Comparison of ENCODE assay signal across 22 cellular contexts in the genomic region with DNA sequence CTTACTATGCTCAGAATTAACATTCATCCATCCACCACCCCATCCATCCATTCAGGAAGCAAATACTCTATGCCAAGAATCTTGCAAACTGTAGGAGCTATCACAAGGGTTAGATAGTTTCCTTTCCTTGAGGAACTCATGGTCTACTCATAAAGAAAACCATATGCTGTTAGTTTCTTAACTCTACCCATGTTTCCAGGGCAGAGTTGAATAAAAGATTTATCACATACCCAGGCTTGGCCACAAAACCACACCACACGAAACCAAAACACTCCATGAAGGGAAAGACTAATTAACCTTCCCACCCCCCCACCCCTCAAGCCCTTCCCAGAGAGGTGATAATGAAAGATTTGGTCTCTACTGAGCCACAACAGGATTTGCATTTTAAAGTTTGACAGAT. TPM values are rescaled to one million over a fixed set of nuclear protein-coding genes. Genes with fewer than 3 reads are reported as not detected.
DNase-seq lines count a peak whose midpoint lies in the region; ATAC-seq and TF ChIP-seq lines count a peak whose summit lies in the region.
"Had no signal": no experiment of that assay in that cellular context is flagged by ENCODE, and none has a peak within 500 bp of the region (broad histone marks: within the 10 kb centered on the region; RNA-seq: fewer than 3 reads in every experiment).

No MANE protein-coding gene starts in this region.

- 0 out of 2 replicates have a peak, but pooled peaks cover 3% of the 10 kb centered on the region for H3F3A ChIP-seq in MM.1S (ENCODE audit: insufficient read depth, low read length)

- no peaks in the 10 kb centered on the region for H3K36me3 Mint-ChIP-seq in activated CD4-positive, alpha-beta memory T cell treated with anti-CD3 and anti-CD28 coated beads for 36 hours
- H3K36me3 Mint-ChIP-seq in activated CD4-positive, alpha-beta memory T cell treated with anti-CD3 and anti-CD28 coated beads, Interleukin-2, amount 10 ng/mL, durations not matched to agents 7 days and 5 days (ENCODE audit: low read depth): no peaks in the 10 kb centered on the region

- peak; percentile 39 for ATAC-seq in HG02885 (IDR thresholded peaks at IDR 0.05; ENCODE audit: poor library complexity, unreplicated experiment)
- ATAC-seq: activated T-cell treated with anti-CD3 and anti-CD28 coated beads, Interleukin-2, amount 50 U/mL, for 4 hours; HCT116; PC-3 had no signal

- no peak overlapping the region for H3K27ac ChIP-seq in MM.1S (ENCODE audit: low read length)
- H3K27ac ChIP-seq: neutrophil, uterus had no signal

- no peaks in the 10 kb centered on the region for H3K9me3 ChIP-seq in MM.1S (replicated peaks; ENCODE audit: insufficient read depth, low read length)
- H3K9me3 ChIP-seq: neutrophil, uterus had no signal

- intact Hi-C loops in activated CD4-positive, alpha-beta memory T cell treated with anti-CD3 and anti-CD28 coated beads for 36 hours (cut with micrococcal nuclease): no loop called here

- no peaks in the 10 kb centered on the region for H3K4me1 Mint-ChIP-seq in activated CD4-positive, alpha-beta memory T cell treated with anti-CD3 and anti-CD28 coated beads for 36 hours (ENCODE audit: low read depth)
- peaks cover 3% of the 10 kb centered on the region for H3K4me1 Mint-ChIP-seq in activated CD4-positive, alpha-beta memory T cell treated with anti-CD3 and anti-CD28 coated beads, Interleukin-2, amount 10 ng/mL, durations not matched to agents 7 days and 5 days

- H3K27ac Mint-ChIP-seq in activated CD4-positive, alpha-beta memory T cell treated with anti-CD3 and anti-CD28 coated beads for 36 hours: no peak overlapping the region
- no peak overlapping the region for H3K27ac Mint-ChIP-seq in activated CD4-positive, alpha-beta memory T cell treated with anti-CD3 and anti-CD28 coated beads, Interleukin-2, amount 10 ng/mL, durations not matched to agents 7 days and 5 days
- H3K27ac Mint-ChIP-seq: activated CD4-positive, alpha-beta T cell treated with anti-CD3 and anti-CD28 coated beads, Interleukin-2, amount 10 ng/mL, durations not matched to agents 7 days and 5 days had no signal

- H3K9me3 Mint-ChIP-seq in activated CD4-positive, alpha-beta memory T cell treated with anti-CD3 and anti-CD28 coated beads for 36 hours: no peaks in the 10 kb centered on the region
- H3K9me3 Mint-ChIP-seq in activated CD4-positive, alpha-beta memory T cell treated with anti-CD3 and anti-CD28 coated beads, Interleukin-2, amount 10 ng/mL, durations not matched to agents 7 days and 5 days: no peaks in the 10 kb centered on the region
- H3K9me3 Mint-ChIP-seq: activated CD4-positive, alpha-beta T cell treated with anti-CD3 and anti-CD28 coated beads, Interleukin-2, amount 10 ng/mL, durations not matched to agents 7 days and 5 days; activated T-cell treated with anti-CD3 and anti-CD28 coated beads, Interleukin-2, amount 50 U/mL, for 4 hours had no signal

- no peaks in the 10 kb centered on the region for H3K27me3 ChIP-seq in MM.1S (replicated peaks; ENCODE audit: insufficient read depth, low read length)
- H3K27me3 ChIP-seq: uterus had no signal

- no peak overlapping the region for H2AFZ ChIP-seq in MM.1S (ENCODE audit: low read length)

- H3K79me2 ChIP-seq in MM.1S (ENCODE audit: low read length): no peaks in the 10 kb centered on the region

- H4K20me1 ChIP-seq in MM.1S (ENCODE audit: insufficient read depth, low read length): no peaks in the 10 kb centered on the region

- TF ChIP-seq CTCF in MM.1S (IDR thresholded peaks at IDR 0.05; ENCODE audit: low read length): no peak

- no peaks in the 10 kb centered on the region for H3K9me2 ChIP-seq in MM.1S (replicated peaks; ENCODE audit: insufficient read depth, low read length)

- POLR2A ChIA-PET in activated CD4-positive, alpha-beta memory T cell treated with anti-CD3 and anti-CD28 coated beads for 36 hours (lab: Charles Lee): no interaction called here
- POLR2A ChIA-PET in activated CD4-positive, alpha-beta memory T cell treated with anti-CD3 and anti-CD28 coated beads, Interleukin-2, amount 10 ng/mL, durations not matched to agents 7 days and 5 days (lab: Charles Lee): no interaction called here

- CTCF ChIA-PET in activated CD4-positive, alpha-beta memory T cell treated with anti-CD3 and anti-CD28 coated beads for 36 hours (lab: Charles Lee): no interaction called here
- CTCF ChIA-PET in activated CD4-positive, alpha-beta memory T cell treated with anti-CD3 and anti-CD28 coated beads, Interleukin-2, amount 10 ng/mL, durations not matched to agents 7 days and 5 days (lab: Charles Lee): no interaction called here

- H3K4me2 ChIP-seq in MM.1S (ENCODE audit: low read depth, low read length): no peak overlapping the region

- peaks cover 26% of the 10 kb centered on the region for H3K27me3 Mint-ChIP-seq in activated CD4-positive, alpha-beta memory T cell treated with anti-CD3 and anti-CD28 coated beads for 36 hours
- peaks cover 14% of the 10 kb centered on the region for H3K27me3 Mint-ChIP-seq in activated CD4-positive, alpha-beta memory T cell treated with anti-CD3 and anti-CD28 coated beads, Interleukin-2, amount 10 ng/mL, durations not matched to agents 7 days and 5 days

- peaks cover 7% of the 10 kb centered on the region for H3K4me1 ChIP-seq in MM.1S (ENCODE audit: low read length)
- H3K4me1 ChIP-seq: uterus had no signal

- no peak overlapping the region for H3K4me3 ChIP-seq in MM.1S (ENCODE audit: low read length)
- H3K4me3 ChIP-seq: uterus had no signal

- no peak overlapping the region for H3K9ac ChIP-seq in MM.1S (ENCODE audit: low read length)

- DNase-seq in activated CD4-positive, alpha-beta memory T cell treated with anti-CD3 and anti-CD28 coated beads for 36 hours: peak; percentile 24
- no peak for DNase-seq in activated CD4-positive, alpha-beta memory T cell treated with anti-CD3 and anti-CD28 coated beads, Interleukin-2, amount 10 ng/mL, durations not matched to agents 7 days and 5 days
- DNase-seq in MM.1S (peak; percentile 28), myocyte (ENCODE audit: low read depth) (peak; percentile 34), NCI-H128 (lab: John Stamatoyannopoulos, UW; ENCODE audit: unreplicated experiment) (no peak), HUDEP-2 (lab: John Stamatoyannopoulos, UW; ENCODE audit: unreplicated experiment in 76 of 76) (no peak), COLO668 (lab: John Stamatoyannopoulos, UW; ENCODE audit: unreplicated experiment) (no peak)
- DNase-seq: activated CD4-positive, alpha-beta T cell treated with anti-CD3 and anti-CD28 coated beads, Interleukin-2, amount 10 ng/mL, durations not matched to agents 7 days and 5 days; activated T-cell treated with anti-CD3 and anti-CD28 coated beads, Interleukin-2, amount 50 U/mL, for 4 hours; cerebellar nuclear complex; foreskin melanocyte; midbrain; NCI-H2029 treated with DMSO at 0.1 percent for 48 hours; NCI-H526 treated with DMSO at 0.1 percent for 48 hours; PC-3; uterus had no signal

- H3K36me3 ChIP-seq in MM.1S (replicated peaks; ENCODE audit: insufficient read depth, low read length): no peaks in the 10 kb centered on the region
- H3K36me3 ChIP-seq: neutrophil, uterus had no signal

- no peak overlapping the region for H3K4me3 Mint-ChIP-seq in activated CD4-positive, alpha-beta memory T cell treated with anti-CD3 and anti-CD28 coated beads for 36 hours
- H3K4me3 Mint-ChIP-seq in activated CD4-positive, alpha-beta memory T cell treated with anti-CD3 and anti-CD28 coated beads, Interleukin-2, amount 10 ng/mL, durations not matched to agents 7 days and 5 days: no peak overlapping the region
- H3K4me3 Mint-ChIP-seq: activated CD4-positive, alpha-beta T cell treated with anti-CD3 and anti-CD28 coated beads, Interleukin-2, amount 10 ng/mL, durations not matched to agents 7 days and 5 days; activated T-cell treated with anti-CD3 and anti-CD28 coated beads, Interleukin-2, amount 50 U/mL, for 4 hours had no signal

RNA-seq across cellular contexts. Expression of a gene that starts 23.7 kb away (rescaled TPM):
- total RNA-seq in activated CD4-positive, alpha-beta memory T cell treated with anti-CD3 and anti-CD28 coated beads for 36 hours: not detected
- total RNA-seq in activated CD4-positive, alpha-beta memory T cell treated with anti-CD3 and anti-CD28 coated beads, Interleukin-2, amount 10 ng/mL, durations not matched to agents 7 days and 5 days: not detected
- not detected in 2 replicates for total RNA-seq in myocyte
- polyA plus RNA-seq in myocyte (2012): not detected
- total RNA-seq: A172; activated CD4-positive, alpha-beta T cell treated with anti-CD3 and anti-CD28 coated beads, Interleukin-2, amount 10 ng/mL, durations not matched to agents 7 days and 5 days; activated T-cell treated with anti-CD3 and anti-CD28 coated beads, Interleukin-2, amount 50 U/mL, for 4 hours; HT-29; PC-3; uterus had no signal
- polyA plus RNA-seq: adipose tissue had no signal

RNA-seq across cellular contexts. Expression of a gene that starts 38.6 kb away (rescaled TPM):
- total RNA-seq in activated CD4-positive, alpha-beta memory T cell treated with anti-CD3 and anti-CD28 coated beads for 36 hours: 10 to 100 TPM; 24.0 to 30.9 TPM
- 10 to 100 TPM; 32.2 to 38.6 TPM for total RNA-seq in activated CD4-positive, alpha-beta memory T cell treated with anti-CD3 and anti-CD28 coated beads, Interleukin-2, amount 10 ng/mL, durations not matched to agents 7 days and 5 days
- 10.4 and 11.3 TPM in 2 replicates for total RNA-seq in myocyte
- 2.3 TPM for polyA plus RNA-seq in myocyte (2012)

RNA-seq across cellular contexts. Expression of a gene that starts 38.9 kb away (rescaled TPM):
- total RNA-seq in activated CD4-positive, alpha-beta memory T cell treated with anti-CD3 and anti-CD28 coated beads for 36 hours: 10 to 100 TPM; 21.4 to 22.7 TPM
- total RNA-seq in activated CD4-positive, alpha-beta memory T cell treated with anti-CD3 and anti-CD28 coated beads, Interleukin-2, amount 10 ng/mL, durations not matched to agents 7 days and 5 days: 10 to 100 TPM; 36.0 to 36.5 TPM
- total RNA-seq in myocyte: 28.9 and 32.6 TPM in 2 replicates
- polyA plus RNA-seq in myocyte (2012): 8.4 TPM

Comparison
In these comparisons a context has a peak if more than half of its experiments do, and no peak if none do; other contexts are left out.
1. DNase-seq: peak in activated CD4-positive, alpha-beta memory T cell treated with anti-CD3 and anti-CD28 coated beads for 36 hours (single experiment), MM.1S (single experiment) and myocyte (single experiment); none in activated CD4-positive, alpha-beta memory T cell treated with anti-CD3 and anti-CD28 coated beads, Interleukin-2, amount 10 ng/mL, durations not matched to agents 7 days and 5 days (single experiment), NCI-H128 (single experiment), HUDEP-2 (0 of 76) and COLO668 (single experiment).